In the genomic region with DNA sequence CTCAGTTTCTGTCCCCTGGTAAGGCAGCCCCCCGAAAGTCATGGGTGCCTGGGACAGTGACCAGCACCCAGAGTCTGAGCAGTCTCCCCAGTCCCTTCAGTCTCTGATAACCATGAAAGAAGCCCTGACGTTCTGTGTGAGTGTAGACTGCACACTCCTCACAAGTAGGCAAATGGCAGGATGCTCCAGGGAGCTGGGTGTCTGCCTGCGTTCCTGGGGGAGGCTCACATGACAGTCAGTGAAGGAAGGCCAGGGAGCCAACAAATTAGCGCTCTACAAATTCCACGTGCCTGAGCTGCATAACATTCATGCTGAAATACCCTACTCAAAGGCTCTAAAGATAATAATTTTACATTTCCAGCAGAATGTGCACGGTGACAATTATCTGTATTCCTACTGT, we compare ENCODE assay signal across 1 cellular context.
TF ChIP-seq lines count a peak whose summit lies in the region.

No MANE protein-coding gene starts in this region.

TF ChIP-seq in H1, 55 proteins besides CTCF, POLR2A, EP300 and RAD21:
- TF ChIP-seq TCF12 (IDR thresholded peaks at IDR 0.05; ENCODE audit: low read depth, low read length) (no peak), SUZ12 (IDR thresholded peaks at IDR 0.05; ENCODE audit: low read length) (no peak), JUND (IDR thresholded peaks at IDR 0.05; ENCODE audit: low read length) (no peak), SP4 (IDR thresholded peaks at IDR 0.05; ENCODE audit: low read length) (no peak), KDM5A (IDR thresholded peaks at IDR 0.05; ENCODE audit: low read length) (no peak), BCL11A (IDR thresholded peaks at IDR 0.05; ENCODE audit: low read depth in 2 of 2, low read length in 2 of 2) (no peak), HDAC2 (IDR thresholded peaks at IDR 0.05; ENCODE audit: borderline replicate concordance in 1 of 2, low read depth in 2 of 2, low read length in 2 of 2) (no peak), CHD2 (IDR thresholded peaks at IDR 0.05; ENCODE audit: low read length) (no peak), KDM4A (IDR thresholded peaks at IDR 0.05; ENCODE audit: low read depth, low read length, severe bottlenecking) (no peak), SIX5 (IDR thresholded peaks at IDR 0.05; ENCODE audit: low read depth, low read length) (no peak), JUN (IDR thresholded peaks at IDR 0.05; ENCODE audit: low read depth, low read length) (no peak), HDAC6 (IDR thresholded peaks at IDR 0.05; ENCODE audit: low read depth, low read length) (no peak), TEAD4 (IDR thresholded peaks at IDR 0.05; ENCODE audit: low read depth, low read length) (no peak), PHF8 (conservative IDR thresholded peaks at IDR 0.05; ENCODE audit: low read depth, low read length) (no peak), ASH2L (IDR thresholded peaks at IDR 0.05; ENCODE audit: low read length) (no peak), EGR1 (IDR thresholded peaks at IDR 0.05; ENCODE audit: borderline replicate concordance, low read depth, low read length) (no peak), SP1 (IDR thresholded peaks at IDR 0.05; ENCODE audit: low read depth, low read length) (no peak), MAFK (IDR thresholded peaks at IDR 0.05; ENCODE audit: low read depth, low read length) (no peak), EZH2 (IDR thresholded peaks at IDR 0.05; ENCODE audit: low read depth, low read length, severe bottlenecking) (no peak)
